1 cellular context compared by ENCODE assay signal in the genomic region with DNA sequence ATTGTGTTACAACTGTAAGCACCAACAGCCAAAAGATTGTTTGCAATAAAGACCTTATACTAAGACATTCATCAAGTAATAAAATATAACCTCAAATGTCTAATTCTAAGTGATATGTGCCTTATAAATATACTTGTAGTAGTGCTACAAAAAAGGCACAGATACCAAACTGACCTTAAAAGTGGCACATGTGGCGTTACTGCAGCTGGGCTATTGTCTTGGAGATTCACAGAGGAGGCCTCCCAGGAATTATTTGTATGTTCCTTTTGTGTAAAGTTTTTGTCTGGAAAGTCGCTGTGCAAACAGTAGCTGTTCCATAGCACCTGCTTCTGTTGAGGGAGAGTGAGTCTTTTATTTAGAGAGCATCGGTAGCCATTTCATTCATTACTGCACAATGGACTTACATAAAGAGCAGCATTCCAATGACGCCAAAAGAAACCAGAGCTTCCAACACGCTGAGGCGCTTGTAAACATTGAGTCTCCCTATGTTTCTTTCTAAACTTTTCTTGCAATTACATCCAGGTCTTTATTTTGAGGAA.
TF ChIP-seq lines count a peak whose summit lies in the region.

No MANE protein-coding gene starts in this region.

TF ChIP-seq in IMR-90, 13 proteins besides CTCF, POLR2A, EP300 and RAD21:
- no peak for TF ChIP-seq CEBPB (IDR thresholded peaks at IDR 0.05; ENCODE audit: low read depth, low read length)
- TF ChIP-seq MXI1 (IDR thresholded peaks at IDR 0.05; ENCODE audit: borderline replicate concordance, low read depth, low read length): no peak
- TF ChIP-seq NFE2L2 (IDR thresholded peaks at IDR 0.05; ENCODE audit: low read depth, low read length): no peak
- no peak for TF ChIP-seq BHLHE40 (IDR thresholded peaks at IDR 0.05; ENCODE audit: low read depth, low read length)
- TF ChIP-seq SMC3 (IDR thresholded peaks at IDR 0.05; ENCODE audit: low read depth, low read length): no peak
- no peak for TF ChIP-seq RCOR1 (IDR thresholded peaks at IDR 0.05; ENCODE audit: insufficient replicate concordance, low read length)
- no peak for TF ChIP-seq FOS (IDR thresholded peaks at IDR 0.05; ENCODE audit: low read depth, low read length)
- TF ChIP-seq, protein P1, sequence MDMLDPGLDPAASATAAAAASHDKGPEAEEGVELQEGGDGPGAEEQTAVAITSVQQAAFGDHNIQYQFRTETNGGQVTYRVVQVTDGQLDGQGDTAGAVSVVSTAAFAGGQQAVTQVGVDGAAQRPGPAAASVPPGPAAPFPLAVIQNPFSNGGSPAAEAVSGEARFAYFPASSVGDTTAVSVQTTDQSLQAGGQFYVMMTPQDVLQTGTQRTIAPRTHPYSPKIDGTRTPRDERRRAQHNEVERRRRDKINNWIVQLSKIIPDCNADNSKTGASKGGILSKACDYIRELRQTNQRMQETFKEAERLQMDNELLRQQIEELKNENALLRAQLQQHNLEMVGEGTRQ (IDR thresholded peaks at IDR 0.05; ENCODE audit: low read depth, low read length): no peak
- TF ChIP-seq CHD1 (IDR thresholded peaks at IDR 0.05; ENCODE audit: low read depth, low read length): no peak
- no peak for TF ChIP-seq RFX5 (IDR thresholded peaks at IDR 0.05; ENCODE audit: low read depth, low read length)
- TF ChIP-seq MAFK (IDR thresholded peaks at IDR 0.05; ENCODE audit: low read depth, low read length): no peak
- TF ChIP-seq, protein P2, sequence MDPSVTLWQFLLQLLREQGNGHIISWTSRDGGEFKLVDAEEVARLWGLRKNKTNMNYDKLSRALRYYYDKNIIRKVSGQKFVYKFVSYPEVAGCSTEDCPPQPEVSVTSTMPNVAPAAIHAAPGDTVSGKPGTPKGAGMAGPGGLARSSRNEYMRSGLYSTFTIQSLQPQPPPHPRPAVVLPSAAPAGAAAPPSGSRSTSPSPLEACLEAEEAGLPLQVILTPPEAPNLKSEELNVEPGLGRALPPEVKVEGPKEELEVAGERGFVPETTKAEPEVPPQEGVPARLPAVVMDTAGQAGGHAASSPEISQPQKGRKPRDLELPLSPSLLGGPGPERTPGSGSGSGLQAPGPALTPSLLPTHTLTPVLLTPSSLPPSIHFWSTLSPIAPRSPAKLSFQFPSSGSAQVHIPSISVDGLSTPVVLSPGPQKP (IDR thresholded peaks at IDR 0.05; ENCODE audit: borderline replicate concordance, low read depth, low read length): no peak
- no peak for TF ChIP-seq MAZ (IDR thresholded peaks at IDR 0.05; ENCODE audit: borderline replicate concordance, low read depth, low read length)
